ENCODE assay signal across 22 cellular contexts in genomic region chr14:85688024-85688423, GRCh38.
DNase-seq lines count a peak whose midpoint lies in the region; ATAC-seq and TF ChIP-seq lines count a peak whose summit lies in the region.
"Had no signal": no experiment of that assay in that cellular context is flagged by ENCODE, and none has a peak within 500 bp of the region (broad histone marks: within the 10 kb centered on the region; RNA-seq: fewer than 3 reads in every experiment).

No MANE protein-coding gene starts in this region.

- H3K4me3 ChIP-seq in left lung = no peak overlapping the region
- H3K4me3 ChIP-seq: A549, psoas muscle, SK-N-MC, vagina had no signal

- no peak overlapping the region for H3K27ac ChIP-seq in left lung
- H3K27ac ChIP-seq: A549, foreskin keratinocyte, psoas muscle, SK-N-MC, vagina had no signal

- intact Hi-C loops in Right ventricle myocardium superior (cut with DNase I) = no loop called here
- intact Hi-C loops in cardiac septum (cut with DNase I) = no loop called here
- intact Hi-C loops in left lung (cut with DNase I) = no loop called here

- no peaks in the 10 kb centered on the region for H3K4me1 ChIP-seq in left lung
- H3K4me1 ChIP-seq: A549, foreskin keratinocyte, psoas muscle, vagina had no signal

- H3K27me3 ChIP-seq in left lung = no peaks in the 10 kb centered on the region
- H3K27me3 ChIP-seq: foreskin keratinocyte, vagina had no signal

- ATAC-seq in Right ventricle myocardium superior (ENCODE audit: poor library complexity) = peak; percentile 93
- ATAC-seq in left lung = peak; percentile 73
- no peak for ATAC-seq in HG02840 (IDR thresholded peaks at IDR 0.05; ENCODE audit: low FRiP score, unreplicated experiment)
- no peak for ATAC-seq in HG03196 (IDR thresholded peaks at IDR 0.05; ENCODE audit: unreplicated experiment)
- ATAC-seq: A549, foreskin keratinocyte, PC-3 had no signal

- DNase-seq in Right ventricle myocardium superior = no peak
- no peak for DNase-seq in cardiac septum (ENCODE audit: low spot score)
- peak; percentile 78 for DNase-seq in fibroblast of gingiva (ENCODE audit: low read depth)
- DNase-seq in left lung = no peak
- no peak for DNase-seq in cerebellar cortex (ENCODE audit: low spot score)
- DNase-seq in SW480 (ENCODE audit: low spot score) = no peak
- DNase-seq: activated CD4-positive, CD25-positive, alpha-beta regulatory T cell treated with anti-CD3 and anti-CD28 coated beads, Interleukin-2, amount 50 U/mL, for 72 hours; C1 segment of cervical spinal cord; effector memory CD4-positive, alpha-beta T cell; EL; NCI-H1417 treated with DMSO at 0.1 percent for 48 hours; NCI-H2171 treated with DMSO at 0.1 percent for 48 hours; NCI-H748 treated with DMSO at 0.1 percent for 48 hours; PC-3; psoas muscle; stimulated activated CD8-positive, alpha-beta memory T cell treated with anti-CD3 and anti-CD28 coated beads, Interleukin-4, amount 100 ng/mL, for 48 hours had no signal

- H3K9me3 ChIP-seq in left lung = no peaks in the 10 kb centered on the region
- H3K9me3 ChIP-seq: A549, psoas muscle, vagina had no signal

- H3K36me3 ChIP-seq in left lung = no peaks in the 10 kb centered on the region
- H3K36me3 ChIP-seq: vagina had no signal

- TF ChIP-seq CTCF in left lung (IDR thresholded peaks at IDR 0.05) = no peak

Comparison
In these comparisons a context has a peak if more than half of its experiments do, and no peak if none do; other contexts are left out.
1. ATAC-seq: peak in Right ventricle myocardium superior (single experiment) and left lung (single experiment); none in HG02840 (single experiment) and HG03196 (single experiment).